1 cellular context compared by ENCODE assay signal in the genomic region with DNA sequence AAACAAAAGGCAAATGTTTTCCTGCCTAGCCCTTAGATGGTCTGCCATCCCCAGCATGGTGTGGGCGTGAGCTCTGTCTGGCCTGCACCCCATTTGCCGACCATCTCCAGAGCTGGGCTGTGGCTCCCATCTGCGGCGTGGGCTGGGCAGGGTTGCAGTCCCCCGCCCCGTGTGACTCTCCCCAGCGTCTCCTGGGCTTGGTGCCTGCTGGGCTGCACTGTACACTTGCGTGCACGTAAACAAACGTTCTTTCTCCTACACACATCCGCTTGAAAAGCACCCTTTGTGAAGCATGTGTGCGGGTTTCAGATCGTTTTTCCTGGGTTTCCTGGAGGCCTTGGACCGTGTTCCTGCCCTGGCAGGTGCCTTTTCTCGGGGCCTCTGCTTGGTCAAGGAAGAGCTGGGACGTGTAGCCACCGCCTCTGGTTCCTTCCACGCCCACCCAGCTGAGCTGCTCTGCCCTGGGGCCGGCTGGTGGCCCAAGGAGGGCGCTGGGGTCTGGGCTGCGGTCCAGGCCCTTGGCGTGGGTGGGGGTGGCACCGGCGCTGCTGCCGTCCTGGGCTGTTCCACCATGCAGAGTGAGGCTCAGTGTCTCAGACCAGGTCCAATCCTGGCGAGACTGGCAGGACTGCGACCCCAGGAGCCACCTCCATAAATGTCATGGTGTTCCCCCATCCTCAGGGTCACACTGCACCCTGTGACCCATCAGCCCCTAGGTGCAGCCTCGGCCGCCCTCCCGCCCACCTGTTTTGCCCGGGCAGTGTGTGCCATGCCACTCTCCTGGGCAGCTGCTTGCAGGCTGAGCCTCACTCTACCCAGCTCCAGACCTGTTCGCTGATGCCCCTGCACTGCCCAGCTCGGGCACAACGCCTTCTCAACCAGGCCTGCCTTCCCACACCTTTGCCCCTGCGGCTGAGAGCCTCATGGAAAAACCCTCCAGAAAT.
TF ChIP-seq lines count a peak whose summit lies in the region.

No MANE protein-coding gene starts in this region.

TF ChIP-seq in K562, 482 proteins besides CTCF, POLR2A, EP300 and RAD21:
- TF ChIP-seq, protein P1, sequence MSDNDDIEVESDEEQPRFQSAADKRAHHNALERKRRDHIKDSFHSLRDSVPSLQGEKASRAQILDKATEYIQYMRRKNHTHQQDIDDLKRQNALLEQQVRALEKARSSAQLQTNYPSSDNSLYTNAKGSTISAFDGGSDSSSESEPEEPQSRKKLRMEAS (CRISPR knock-in tag; IDR thresholded peaks at IDR 0.05): no peak
- TF ChIP-seq PTTG1 (tag; IDR thresholded peaks at IDR 0.05; ENCODE audit: low read depth): no peak
- TF ChIP-seq, protein P2, sequence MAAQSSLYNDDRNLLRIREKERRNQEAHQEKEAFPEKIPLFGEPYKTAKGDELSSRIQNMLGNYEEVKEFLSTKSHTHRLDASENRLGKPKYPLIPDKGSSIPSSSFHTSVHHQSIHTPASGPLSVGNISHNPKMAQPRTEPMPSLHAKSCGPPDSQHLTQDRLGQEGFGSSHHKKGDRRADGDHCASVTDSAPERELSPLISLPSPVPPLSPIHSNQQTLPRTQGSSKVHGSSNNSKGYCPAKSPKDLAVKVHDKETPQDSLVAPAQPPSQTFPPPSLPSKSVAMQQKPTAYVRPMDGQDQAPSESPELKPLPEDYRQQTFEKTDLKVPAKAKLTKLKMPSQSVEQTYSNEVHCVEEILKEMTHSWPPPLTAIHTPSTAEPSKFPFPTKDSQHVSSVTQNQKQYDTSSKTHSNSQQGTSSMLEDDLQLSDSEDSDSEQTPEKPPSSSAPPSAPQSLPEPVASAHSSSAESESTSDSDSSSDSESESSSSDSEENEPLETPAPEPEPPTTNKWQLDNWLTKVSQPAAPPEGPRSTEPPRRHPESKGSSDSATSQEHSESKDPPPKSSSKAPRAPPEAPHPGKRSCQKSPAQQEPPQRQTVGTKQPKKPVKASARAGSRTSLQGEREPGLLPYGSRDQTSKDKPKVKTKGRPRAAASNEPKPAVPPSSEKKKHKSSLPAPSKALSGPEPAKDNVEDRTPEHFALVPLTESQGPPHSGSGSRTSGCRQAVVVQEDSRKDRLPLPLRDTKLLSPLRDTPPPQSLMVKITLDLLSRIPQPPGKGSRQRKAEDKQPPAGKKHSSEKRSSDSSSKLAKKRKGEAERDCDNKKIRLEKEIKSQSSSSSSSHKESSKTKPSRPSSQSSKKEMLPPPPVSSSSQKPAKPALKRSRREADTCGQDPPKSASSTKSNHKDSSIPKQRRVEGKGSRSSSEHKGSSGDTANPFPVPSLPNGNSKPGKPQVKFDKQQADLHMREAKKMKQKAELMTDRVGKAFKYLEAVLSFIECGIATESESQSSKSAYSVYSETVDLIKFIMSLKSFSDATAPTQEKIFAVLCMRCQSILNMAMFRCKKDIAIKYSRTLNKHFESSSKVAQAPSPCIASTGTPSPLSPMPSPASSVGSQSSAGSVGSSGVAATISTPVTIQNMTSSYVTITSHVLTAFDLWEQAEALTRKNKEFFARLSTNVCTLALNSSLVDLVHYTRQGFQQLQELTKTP (IDR thresholded peaks at IDR 0.05; ENCODE audit: low read depth in 1 of 2, partially characterized antibody in 2 of 2): no peak
- TF ChIP-seq GTF2A2 (tag; IDR thresholded peaks at IDR 0.05): no peak
- TF ChIP-seq, protein P3, sequence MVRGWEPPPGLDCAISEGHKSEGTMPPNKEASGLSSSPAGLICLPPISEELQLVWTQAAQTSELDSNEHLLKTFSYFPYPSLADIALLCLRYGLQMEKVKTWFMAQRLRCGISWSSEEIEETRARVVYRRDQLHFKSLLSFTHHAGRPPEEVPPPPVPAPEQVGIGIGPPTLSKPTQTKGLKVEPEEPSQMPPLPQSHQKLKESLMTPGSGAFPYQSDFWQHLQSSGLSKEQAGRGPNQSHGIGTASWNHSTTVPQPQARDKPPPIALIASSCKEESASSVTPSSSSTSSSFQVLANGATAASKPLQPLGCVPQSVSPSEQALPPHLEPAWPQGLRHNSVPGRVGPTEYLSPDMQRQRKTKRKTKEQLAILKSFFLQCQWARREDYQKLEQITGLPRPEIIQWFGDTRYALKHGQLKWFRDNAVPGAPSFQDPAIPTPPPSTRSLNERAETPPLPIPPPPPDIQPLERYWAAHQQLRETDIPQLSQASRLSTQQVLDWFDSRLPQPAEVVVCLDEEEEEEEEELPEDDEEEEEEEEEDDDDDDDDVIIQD (CRISPR knock-in tag; IDR thresholded peaks at IDR 0.05): no peak
- TF ChIP-seq CBX5 (IDR thresholded peaks at IDR 0.05; ENCODE audit: borderline replicate concordance, low read depth): no peak
- TF ChIP-seq TEAD2 (tag; IDR thresholded peaks at IDR 0.05): no peak
- TF ChIP-seq RBM22 (IDR thresholded peaks at IDR 0.05; ENCODE audit: low read depth, low read length, poor library complexity, severe bottlenecking): peak; percentile 55
- TF ChIP-seq POLR3G (IDR thresholded peaks at IDR 0.05; ENCODE audit: extremely low read depth, insufficient read length, insufficient replicate concordance): no peak
- peak; percentile 39; the same call in 1 of the 2 replicates for TF ChIP-seq RBFOX2 (IDR thresholded peaks at IDR 0.05; ENCODE audit: low read depth, low read length)
- no peak for TF ChIP-seq ZNF561 (CRISPR knock-in tag; conservative IDR thresholded peaks at IDR 0.05)
- peak; percentile 49; the same call in 1 of the 2 replicates for TF ChIP-seq POLR2G (IDR thresholded peaks at IDR 0.05; ENCODE audit: low read depth, low read length)
